ENCODE assay signal across 8 cellular contexts in the genomic region with DNA sequence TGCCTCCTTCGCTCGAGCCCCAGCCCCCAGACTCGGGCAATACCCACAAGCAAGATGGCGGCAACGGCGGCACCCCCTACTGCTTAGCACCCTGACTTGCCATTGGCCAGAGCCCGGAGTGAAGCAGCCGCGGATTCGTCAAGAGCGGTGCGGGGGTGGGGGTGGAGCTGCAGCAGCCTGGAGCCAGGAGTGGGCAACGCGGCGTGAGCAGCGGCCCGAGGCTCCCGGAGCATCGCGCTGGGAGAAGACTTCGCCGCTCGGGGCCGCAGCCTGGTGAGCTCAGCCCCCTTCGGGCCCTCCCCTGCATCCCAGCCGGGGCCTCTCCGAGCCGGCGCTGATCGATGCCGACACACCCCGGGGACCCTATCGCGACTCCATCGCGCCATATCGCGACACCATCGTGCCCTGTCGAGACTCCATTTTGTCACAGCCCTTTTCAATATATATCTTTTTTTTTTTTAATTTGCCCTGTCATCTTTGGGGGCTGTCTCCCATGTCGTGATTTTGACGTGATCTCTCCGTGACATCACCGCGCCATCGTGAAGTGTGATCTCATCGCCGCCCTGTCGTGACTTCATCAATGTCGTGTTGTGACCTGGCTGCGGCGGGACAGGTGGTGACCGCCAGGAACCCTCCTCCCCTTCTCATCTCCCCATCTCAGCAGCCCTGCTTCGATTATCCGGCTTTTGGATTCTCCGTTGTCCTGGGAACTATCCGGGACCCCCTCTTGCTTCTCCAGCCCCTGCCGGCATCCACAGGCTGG. TPM values are rescaled to one million over a fixed set of nuclear protein-coding genes. Genes with fewer than 3 reads are reported as not detected.
DNase-seq lines count a peak whose midpoint lies in the region; ATAC-seq and TF ChIP-seq lines count a peak whose summit lies in the region.

A gene with protein sequence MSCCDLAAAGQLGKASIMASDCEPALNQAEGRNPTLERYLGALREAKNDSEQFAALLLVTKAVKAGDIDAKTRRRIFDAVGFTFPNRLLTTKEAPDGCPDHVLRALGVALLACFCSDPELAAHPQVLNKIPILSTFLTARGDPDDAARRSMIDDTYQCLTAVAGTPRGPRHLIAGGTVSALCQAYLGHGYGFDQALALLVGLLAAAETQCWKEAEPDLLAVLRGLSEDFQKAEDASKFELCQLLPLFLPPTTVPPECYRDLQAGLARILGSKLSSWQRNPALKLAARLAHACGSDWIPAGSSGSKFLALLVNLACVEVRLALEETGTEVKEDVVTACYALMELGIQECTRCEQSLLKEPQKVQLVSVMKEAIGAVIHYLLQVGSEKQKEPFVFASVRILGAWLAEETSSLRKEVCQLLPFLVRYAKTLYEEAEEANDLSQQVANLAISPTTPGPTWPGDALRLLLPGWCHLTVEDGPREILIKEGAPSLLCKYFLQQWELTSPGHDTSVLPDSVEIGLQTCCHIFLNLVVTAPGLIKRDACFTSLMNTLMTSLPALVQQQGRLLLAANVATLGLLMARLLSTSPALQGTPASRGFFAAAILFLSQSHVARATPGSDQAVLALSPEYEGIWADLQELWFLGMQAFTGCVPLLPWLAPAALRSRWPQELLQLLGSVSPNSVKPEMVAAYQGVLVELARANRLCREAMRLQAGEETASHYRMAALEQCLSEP (plus strand): TSS at position 189 of the 763 bp plus-strand sequence. CDS start 392 bp downstream, at position 581.

- CTCF ChIA-PET in A673 (lab: Charles Lee) = interaction anchor here (1.4 kb wide), 1 partner anchor 107 kb away, joined by 4 read pairs; no protein-coding TSS in a partner anchor

- peaks cover 14% of the 10 kb centered on the region for H3K36me3 ChIP-seq in A673 (ENCODE audit: insufficient read depth, low read length, poor library complexity, severe bottlenecking)
- H3K36me3 ChIP-seq in breast epithelium = no peaks in the 10 kb centered on the region

- no peak for TF ChIP-seq POLR2A in breast epithelium (IDR thresholded peaks at IDR 0.05)

- DNase-seq in A673 (ENCODE audit: low spot score) (peak; percentile 99), NCI-H2196 treated with DMSO at 0.1 percent for 48 hours (lab: John Stamatoyannopoulos, UW; ENCODE audit: unreplicated experiment) (peak; percentile 93), breast epithelium (ENCODE audit: low spot score in 2 of 2) (peak; percentile 97 to 98)

- POLR2A ChIA-PET in A673 (lab: Charles Lee; ENCODE audit: low non-redundant PET) = interaction anchor here (0.6 kb wide), 1 partner anchor 106 kb away, joined by 3 read pairs; no protein-coding TSS in a partner anchor

- H3K4me1 ChIP-seq in A673 (ENCODE audit: insufficient read depth, low read length, poor library complexity, severe bottlenecking) (peaks cover 14% of the 10 kb centered on the region), breast epithelium (peaks cover 0 to 31% of the 10 kb centered on the region in 2 donors)

- intact Hi-C loops in A673 (cut with micrococcal nuclease; ENCODE audit: unreplicated experiment) = loop anchor here (5.0 kb wide), 1 partner anchor 365 kb away; the partner anchor contains the start of gene SFPQ
- intact Hi-C loops in breast epithelium (cut with DNase I; ENCODE audit: low total_unique reads) = no loop called here

- ATAC-seq in GM18868 (IDR thresholded peaks at IDR 0.05; ENCODE audit: unreplicated experiment) = peak; percentile 88
- peak; percentile 72 for ATAC-seq in HG03108 (IDR thresholded peaks at IDR 0.05; ENCODE audit: unreplicated experiment)

- H3K4me3 ChIP-seq in A673 (ENCODE audit: low read depth, low read length, poor library complexity, severe bottlenecking) (peak within 1 kb of the TSS; percentile 94), breast epithelium (peak within 1 kb of the TSS; percentile 81 to 95 (median 88)), iPS-18c (ENCODE audit: insufficient read depth, low read depth, low read length) (peak within 1 kb of the TSS; percentile 97), skin epidermis (peak within 1 kb of the TSS; percentile 69 to 98 (median 94))

- BruUV-seq in A673 (replicated peaks; lab: Mats Ljungman, UMichigan) = TSS peak; percentile 68

- H3K9me3 ChIP-seq in A673 (ENCODE audit: low read depth, low read length, poor library complexity, severe bottlenecking) (no peaks in the 10 kb centered on the region), breast epithelium (no peaks in the 10 kb centered on the region), iPS-18c (ENCODE audit: control insufficient read depth, insufficient read depth, low read length) (no peaks in the 10 kb centered on the region)

- no peak for TF ChIP-seq CTCF in A673 (conservative IDR thresholded peaks at IDR 0.05; ENCODE audit: low read depth, low read length)
- no peak for TF ChIP-seq CTCF in VCaP (conservative IDR thresholded peaks at IDR 0.05)
- no peak for TF ChIP-seq CTCF in breast epithelium (IDR thresholded peaks at IDR 0.05)

- H3K27ac ChIP-seq in A673 (ENCODE audit: low read depth, low read length, poor library complexity, severe bottlenecking) (peak within 1 kb of the TSS; percentile 92), VCaP (peak within 1 kb of the TSS; percentile 98), breast epithelium (peak within 1 kb of the TSS; percentile 95 to 99), skin epidermis (peak within 1 kb of the TSS; percentile 77 to 100 (median 97))

- H3K27me3 ChIP-seq in A673 (replicated peaks; ENCODE audit: insufficient read depth, low read depth, low read length, poor library complexity) (no peaks in the 10 kb centered on the region), breast epithelium (no peaks in the 10 kb centered on the region)

RNA-seq across cellular contexts. Expression of the gene that starts here (rescaled TPM):
- total RNA-seq in A673 (2021) (25.2 and 26.9 TPM in 2 replicates), breast epithelium (10 to 100 TPM in 2 of 3 donors, 1 to 10 TPM in 1; 9.9 to 22.3 (median 16.2) TPM)

Comparison
In these comparisons a context has a peak if more than half of its experiments do, and no peak if none do; other contexts are left out.
1. Peak in every context shown above with its lines: DNase-seq, ATAC-seq, H3K4me3 ChIP-seq and H3K27ac ChIP-seq.